In the genomic region with DNA sequence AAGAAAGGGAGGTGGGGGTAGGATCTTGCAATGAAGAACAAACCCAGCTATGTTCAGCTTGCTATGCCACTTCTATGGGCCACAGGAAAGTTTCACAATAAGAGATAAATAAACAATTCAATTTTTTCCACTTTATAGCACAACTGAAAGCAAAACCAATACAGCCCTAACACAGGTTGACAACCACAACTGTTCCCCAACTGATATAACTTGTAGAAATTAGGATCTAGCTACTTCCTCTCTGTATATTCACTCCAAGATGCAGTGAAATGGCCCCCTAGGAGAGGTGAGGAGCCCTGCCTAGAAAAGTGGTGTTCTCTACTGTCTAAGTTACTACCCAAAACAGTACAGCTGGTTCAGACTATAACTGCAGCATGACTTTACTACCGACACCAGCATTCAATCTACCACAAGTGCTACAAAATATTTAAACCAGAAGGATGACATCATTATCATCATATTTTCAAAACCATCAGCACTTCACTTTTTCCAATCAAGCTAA, we compare ENCODE assay signal across 12 cellular contexts.
A peak's percentile ranks its signal among the peaks of the same experiment; 100 is the strongest.
DNase-seq lines count a peak whose midpoint lies in the region; ATAC-seq and TF ChIP-seq lines count a peak whose summit lies in the region.
"Had no signal": no experiment of that assay in that cellular context is flagged by ENCODE, and none has a peak within 500 bp of the region (broad histone marks: within the 10 kb centered on the region; RNA-seq: fewer than 3 reads in every experiment).

No MANE protein-coding gene starts in this region.

- peak overlapping the region; percentile 10 for H3K27ac ChIP-seq in HL-60 (replicated peaks)
- no peak overlapping the region for H3K27ac ChIP-seq in Karpas-422 (ENCODE audit: low read length)

- H3K4me1 ChIP-seq in Karpas-422 (ENCODE audit: low read length): peaks cover 3% of the 10 kb centered on the region; the same call in 1 of the 2 replicates

- peaks cover 78% of the 10 kb centered on the region for H4K20me1 ChIP-seq in Karpas-422 (ENCODE audit: insufficient read depth, low read depth, low read length)

- no peak overlapping the region for H3K4me2 ChIP-seq in Karpas-422 (ENCODE audit: low read depth, low read length, poor library complexity, severe bottlenecking)

- no peaks in the 10 kb centered on the region for H3K9me3 ChIP-seq in Karpas-422 (ENCODE audit: low read length)

- no peak overlapping the region for H2AFZ ChIP-seq in Karpas-422 (ENCODE audit: low read length)

- no peak overlapping the region for H3K9ac ChIP-seq in Karpas-422 (ENCODE audit: low read length)

- no peaks in the 10 kb centered on the region for H3K9me3 Mint-ChIP-seq in activated naive CD4-positive, alpha-beta T cell treated with anti-CD3 and anti-CD28 coated beads, Interleukin-2, amount 10 ng/mL, durations not matched to agents 7 days and 5 days
- no peaks in the 10 kb centered on the region for H3K9me3 Mint-ChIP-seq in stimulated activated naive CD8-positive, alpha-beta T cell treated with anti-CD3 and anti-CD28 coated beads, Interleukin-15, Interleukin-2, amounts not matched to agents 100 ng/mL and 50 ng/mL, for 24 hours
- H3K9me3 Mint-ChIP-seq in WTC11: no peaks in the 10 kb centered on the region

- peaks cover 18% of the 10 kb centered on the region for H3K79me2 ChIP-seq in Karpas-422 (ENCODE audit: low read length)

- H3K27me3 ChIP-seq in HL-60 (ENCODE audit: insufficient read depth, poor library complexity, severe bottlenecking) (no peaks in the 10 kb centered on the region), Karpas-422 (ENCODE audit: low read length) (no peaks in the 10 kb centered on the region; the same call in 1 of the 2 replicates)

- CTCF ChIA-PET in activated naive CD4-positive, alpha-beta T cell treated with anti-CD3 and anti-CD28 coated beads, Interleukin-2, amount 10 ng/mL, durations not matched to agents 7 days and 5 days (lab: Charles Lee): interaction anchor here (0.6 to 1.6 kb wide), 6 partner anchors 9 to 181 kb away, joined by 3 to 11 read pairs (median 4); no protein-coding TSS in a partner anchor
- CTCF ChIA-PET in WTC11 (lab: Charles Lee): interaction anchor here (1.2 kb wide), 2 partner anchors 40 to 42 kb away, joined by 3 read pairs; no protein-coding TSS in a partner anchor

- no peaks in the 10 kb centered on the region for H3K9me2 ChIP-seq in Karpas-422 (replicated peaks; ENCODE audit: insufficient read depth, low read length)

- H3K4me3 ChIP-seq in HL-60 (replicated peaks; ENCODE audit: insufficient read depth, low read length) (no peak overlapping the region), Karpas-422 (ENCODE audit: low read length) (no peak overlapping the region)

- H3K36me3 ChIP-seq in Karpas-422 (ENCODE audit: insufficient read depth, low read length): no peaks in the 10 kb centered on the region

- H3K4me1 Mint-ChIP-seq in activated naive CD4-positive, alpha-beta T cell treated with anti-CD3 and anti-CD28 coated beads, Interleukin-2, amount 10 ng/mL, durations not matched to agents 7 days and 5 days: peaks cover 67% of the 10 kb centered on the region
- H3K4me1 Mint-ChIP-seq in stimulated activated naive CD8-positive, alpha-beta T cell treated with anti-CD3 and anti-CD28 coated beads, Interleukin-15, Interleukin-2, amounts not matched to agents 100 ng/mL and 50 ng/mL, for 24 hours (ENCODE audit: low read depth): peaks cover 61% of the 10 kb centered on the region
- peaks cover 25% of the 10 kb centered on the region for H3K4me1 Mint-ChIP-seq in WTC11

- no peak for DNase-seq in activated naive CD4-positive, alpha-beta T cell treated with anti-CD3 and anti-CD28 coated beads, Interleukin-2, amount 10 ng/mL, durations not matched to agents 7 days and 5 days
- DNase-seq in activated naive CD4-positive, alpha-beta T cell treated with anti-CD3 and anti-CD28 coated beads, Interleukin-2, amount 50 U/mL, for 16 hours: no peak
- peak in 1 of 2 experiments; percentile 35 for DNase-seq in HL-60 (ENCODE audit: low read depth in 1 of 2, low spot score in 1 of 2)
- DNase-seq in amniotic epithelial cell (ENCODE audit: low read depth): peak; percentile 24
- no peak for DNase-seq in WTC11 (ENCODE audit: low spot score)
- DNase-seq in Karpas-422: no peak
- no peak for DNase-seq in SW 1271 (lab: John Stamatoyannopoulos, UW)
- DNase-seq: mammary epithelial cell; NCI-H1105 treated with DMSO at 0.1 percent for 48 hours; stimulated activated CD4-positive, alpha-beta T cell treated with anti-CD3 and anti-CD28 coated beads, Interleukin-4, amount 100 ng/mL, for 1 hour; T-helper 9 cell had no signal

- POLR2A ChIA-PET in WTC11 (lab: Charles Lee): no interaction called here

- peak overlapping the region; percentile 83 for H3K27ac Mint-ChIP-seq in activated naive CD4-positive, alpha-beta T cell treated with anti-CD3 and anti-CD28 coated beads, Interleukin-2, amount 10 ng/mL, durations not matched to agents 7 days and 5 days
- H3K27ac Mint-ChIP-seq in stimulated activated naive CD8-positive, alpha-beta T cell treated with anti-CD3 and anti-CD28 coated beads, Interleukin-15, Interleukin-2, amounts not matched to agents 100 ng/mL and 50 ng/mL, for 24 hours: peak overlapping the region; percentile 12
- no peak overlapping the region for H3K27ac Mint-ChIP-seq in WTC11

- H3K27me3 Mint-ChIP-seq in activated naive CD4-positive, alpha-beta T cell treated with anti-CD3 and anti-CD28 coated beads, Interleukin-2, amount 10 ng/mL, durations not matched to agents 7 days and 5 days: no peaks in the 10 kb centered on the region
- H3K27me3 Mint-ChIP-seq in stimulated activated naive CD8-positive, alpha-beta T cell treated with anti-CD3 and anti-CD28 coated beads, Interleukin-15, Interleukin-2, amounts not matched to agents 100 ng/mL and 50 ng/mL, for 24 hours: no peaks in the 10 kb centered on the region
- no peaks in the 10 kb centered on the region for H3K27me3 Mint-ChIP-seq in WTC11 (ENCODE audit: low read depth)

- H3K36me3 Mint-ChIP-seq in activated naive CD4-positive, alpha-beta T cell treated with anti-CD3 and anti-CD28 coated beads, Interleukin-2, amount 10 ng/mL, durations not matched to agents 7 days and 5 days: peaks cover 20% of the 10 kb centered on the region
- H3K36me3 Mint-ChIP-seq in stimulated activated naive CD8-positive, alpha-beta T cell treated with anti-CD3 and anti-CD28 coated beads, Interleukin-15, Interleukin-2, amounts not matched to agents 100 ng/mL and 50 ng/mL, for 24 hours (ENCODE audit: low read depth): peaks cover 19% of the 10 kb centered on the region
- no peaks in the 10 kb centered on the region for H3K36me3 Mint-ChIP-seq in WTC11

- no peak for TF ChIP-seq CTCF in HL-60 (IDR thresholded peaks at IDR 0.05; ENCODE audit: insufficient read depth, low read length)
- no peak for TF ChIP-seq CTCF in WTC11 (IDR thresholded peaks at IDR 0.05)

- no peak overlapping the region for H3K4me3 Mint-ChIP-seq in activated naive CD4-positive, alpha-beta T cell treated with anti-CD3 and anti-CD28 coated beads, Interleukin-2, amount 10 ng/mL, durations not matched to agents 7 days and 5 days
- H3K4me3 Mint-ChIP-seq in stimulated activated naive CD8-positive, alpha-beta T cell treated with anti-CD3 and anti-CD28 coated beads, Interleukin-15, Interleukin-2, amounts not matched to agents 100 ng/mL and 50 ng/mL, for 24 hours: peak overlapping the region; percentile 22
- H3K4me3 Mint-ChIP-seq in WTC11: no peak overlapping the region

- no peak for ATAC-seq in WTC11

TF ChIP-seq in WTC11, 78 proteins besides CTCF, POLR2A, EP300 and RAD21 (continues in another document):
- TF ChIP-seq, protein P1, sequence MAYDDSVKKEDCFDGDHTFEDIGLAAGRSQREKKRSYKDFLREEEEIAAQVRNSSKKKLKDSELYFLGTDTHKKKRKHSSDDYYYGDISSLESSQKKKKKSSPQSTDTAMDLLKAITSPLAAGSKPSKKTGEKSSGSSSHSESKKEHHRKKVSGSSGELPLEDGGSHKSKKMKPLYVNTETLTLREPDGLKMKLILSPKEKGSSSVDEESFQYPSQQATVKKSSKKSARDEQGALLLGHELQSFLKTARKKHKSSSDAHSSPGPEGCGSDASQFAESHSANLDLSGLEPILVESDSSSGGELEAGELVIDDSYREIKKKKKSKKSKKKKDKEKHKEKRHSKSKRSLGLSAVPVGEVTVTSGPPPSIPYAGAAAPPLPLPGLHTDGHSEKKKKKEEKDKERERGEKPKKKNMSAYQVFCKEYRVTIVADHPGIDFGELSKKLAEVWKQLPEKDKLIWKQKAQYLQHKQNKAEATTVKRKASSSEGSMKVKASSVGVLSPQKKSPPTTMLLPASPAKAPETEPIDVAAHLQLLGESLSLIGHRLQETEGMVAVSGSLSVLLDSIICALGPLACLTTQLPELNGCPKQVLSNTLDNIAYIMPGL (CRISPR knock-in tag; IDR thresholded peaks at IDR 0.05): no peak
- no peak for TF ChIP-seq NR2C2 (CRISPR knock-in tag; IDR thresholded peaks at IDR 0.05)
- no peak for TF ChIP-seq KAT7 (CRISPR knock-in tag; IDR thresholded peaks at IDR 0.05; ENCODE audit: borderline replicate concordance)
- TF ChIP-seq GTF2I (CRISPR knock-in tag; conservative IDR thresholded peaks at IDR 0.05): no peak
- TF ChIP-seq ZNF416 (CRISPR knock-in tag; IDR thresholded peaks at IDR 0.05): no peak
- no peak for TF ChIP-seq SMAD3 (CRISPR knock-in tag; IDR thresholded peaks at IDR 0.05; ENCODE audit: borderline replicate concordance)
- no peak for TF ChIP-seq ZNF121 (CRISPR knock-in tag; IDR thresholded peaks at IDR 0.05)
- TF ChIP-seq, protein P2, sequence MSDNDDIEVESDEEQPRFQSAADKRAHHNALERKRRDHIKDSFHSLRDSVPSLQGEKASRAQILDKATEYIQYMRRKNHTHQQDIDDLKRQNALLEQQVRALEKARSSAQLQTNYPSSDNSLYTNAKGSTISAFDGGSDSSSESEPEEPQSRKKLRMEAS (CRISPR knock-in tag; IDR thresholded peaks at IDR 0.05): no peak
- TF ChIP-seq, protein P3, sequence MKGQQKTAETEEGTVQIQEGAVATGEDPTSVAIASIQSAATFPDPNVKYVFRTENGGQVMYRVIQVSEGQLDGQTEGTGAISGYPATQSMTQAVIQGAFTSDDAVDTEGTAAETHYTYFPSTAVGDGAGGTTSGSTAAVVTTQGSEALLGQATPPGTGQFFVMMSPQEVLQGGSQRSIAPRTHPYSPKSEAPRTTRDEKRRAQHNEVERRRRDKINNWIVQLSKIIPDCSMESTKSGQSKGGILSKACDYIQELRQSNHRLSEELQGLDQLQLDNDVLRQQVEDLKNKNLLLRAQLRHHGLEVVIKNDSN (CRISPR knock-in tag; IDR thresholded peaks at IDR 0.05): no peak
- TF ChIP-seq, protein P4, sequence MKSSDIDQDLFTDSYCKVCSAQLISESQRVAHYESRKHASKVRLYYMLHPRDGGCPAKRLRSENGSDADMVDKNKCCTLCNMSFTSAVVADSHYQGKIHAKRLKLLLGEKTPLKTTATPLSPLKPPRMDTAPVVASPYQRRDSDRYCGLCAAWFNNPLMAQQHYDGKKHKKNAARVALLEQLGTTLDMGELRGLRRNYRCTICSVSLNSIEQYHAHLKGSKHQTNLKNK (CRISPR knock-in tag; IDR thresholded peaks at IDR 0.05): no peak
- no peak for TF ChIP-seq CREB1 (CRISPR knock-in tag; IDR thresholded peaks at IDR 0.05)
